In genomic region chr1:231418741-231419107, GRCh38 we compare ENCODE assay signal across 12 cellular contexts. TPM values are rescaled to one million over a fixed set of nuclear protein-coding genes. Genes with fewer than 3 reads are reported as not detected.
DNase-seq lines count a peak whose midpoint lies in the region; ATAC-seq, FAIRE-seq and TF ChIP-seq lines count a peak whose summit lies in the region.
"Had no signal": no experiment of that assay in that cellular context is flagged by ENCODE, and none has a peak within 500 bp of the region (broad histone marks: within the 10 kb centered on the region; RNA-seq: fewer than 3 reads in every experiment).

No MANE protein-coding gene starts in this region.

- WGBS in HepG2 (ENCODE audit: low lambda C conversion rate): 5% methylated on average over 4 of the region's 4 CpGs
- 39% methylated on average over 4 of the region's 4 CpGs for WGBS in suprapubic skin

- no peak for ATAC-seq in activated naive CD8-positive, alpha-beta T cell treated with anti-CD3 and anti-CD28 coated beads, Interleukin-2, amount 10 ng/mL, durations not matched to agents 7 days and 5 days (ENCODE audit: low read depth)
- ATAC-seq in HepG2: no peak
- ATAC-seq in HG03342 (IDR thresholded peaks at IDR 0.05; ENCODE audit: unreplicated experiment): no peak
- no peak for ATAC-seq in left colon

- peak overlapping the region; percentile 87 for H3K9ac ChIP-seq in HepG2 (ENCODE audit: insufficient read depth, low read depth, low read length)

- no peaks in the 10 kb centered on the region for H3K9me3 Mint-ChIP-seq in activated CD4-positive, alpha-beta T cell treated with anti-CD3 and anti-CD28 coated beads, Interleukin-2, amount 10 ng/mL, durations not matched to agents 7 days and 5 days
- no peaks in the 10 kb centered on the region for H3K9me3 Mint-ChIP-seq in activated naive CD8-positive, alpha-beta T cell treated with anti-CD3 and anti-CD28 coated beads, Interleukin-2, amount 10 ng/mL, durations not matched to agents 7 days and 5 days

- H3K4me1 ChIP-seq in HepG2 (ENCODE audit: insufficient read depth, low read length) (peaks cover 37% of the 10 kb centered on the region), suprapubic skin (peaks cover 60% of the 10 kb centered on the region)

- peak overlapping the region; percentile 82 for H3K4me3 Mint-ChIP-seq in activated CD4-positive, alpha-beta T cell treated with anti-CD3 and anti-CD28 coated beads, Interleukin-2, amount 10 ng/mL, durations not matched to agents 7 days and 5 days
- H3K4me3 Mint-ChIP-seq in activated naive CD8-positive, alpha-beta T cell treated with anti-CD3 and anti-CD28 coated beads, Interleukin-2, amount 10 ng/mL, durations not matched to agents 7 days and 5 days: peak overlapping the region; percentile 93

- peaks cover 47% of the 10 kb centered on the region for H3K36me3 Mint-ChIP-seq in activated CD4-positive, alpha-beta T cell treated with anti-CD3 and anti-CD28 coated beads, Interleukin-2, amount 10 ng/mL, durations not matched to agents 7 days and 5 days (ENCODE audit: low read depth)
- H3K36me3 Mint-ChIP-seq in activated naive CD8-positive, alpha-beta T cell treated with anti-CD3 and anti-CD28 coated beads, Interleukin-2, amount 10 ng/mL, durations not matched to agents 7 days and 5 days: peaks cover 42% of the 10 kb centered on the region

- CTCF ChIA-PET in activated CD4-positive, alpha-beta T cell treated with anti-CD3 and anti-CD28 coated beads, Interleukin-2, amount 10 ng/mL, durations not matched to agents 7 days and 5 days (lab: Charles Lee): no interaction called here
- CTCF ChIA-PET in HepG2 (lab: Yijun Ruan, JAX; ENCODE audit: low intra/inter-chr PET ratio, low total read pairs): no interaction called here

- no peaks in the 10 kb centered on the region; a peak in 1 of 5 replicates for H3K27me3 ChIP-seq in HepG2 (ENCODE audit: control insufficient read depth in 1 of 2, insufficient read depth in 2 of 2, low read length in 2 of 2)
- no peaks in the 10 kb centered on the region for H3K27me3 ChIP-seq in suprapubic skin
- H3K27me3 ChIP-seq: SJSA1 had no signal

- POLR2A ChIA-PET in activated CD4-positive, alpha-beta T cell treated with anti-CD3 and anti-CD28 coated beads, Interleukin-2, amount 10 ng/mL, durations not matched to agents 7 days and 5 days (lab: Charles Lee): interaction anchor here (0.6 kb wide), 1 partner anchor 44 kb away, joined by 3 read pairs; no protein-coding TSS in a partner anchor
- POLR2A ChIA-PET in activated naive CD8-positive, alpha-beta T cell treated with anti-CD3 and anti-CD28 coated beads, Interleukin-2, amount 10 ng/mL, durations not matched to agents 7 days and 5 days (lab: Charles Lee): no interaction called here
- POLR2A ChIA-PET in HepG2 (lab: Yijun Ruan, JAX): interaction anchor here (0.6 to 1.0 kb wide), 2 partner anchors 21 to 516 kb away, joined by 3 to 4 read pairs; no protein-coding TSS in a partner anchor

- TF ChIP-seq RAD21 in HepG2 (CRISPR knock-in tag; IDR thresholded peaks at IDR 0.05): no peak

- H3K36me3 ChIP-seq in HepG2 (replicated peaks in 1 of 2; ENCODE audit: control insufficient read depth in 1 of 2, insufficient read depth in 2 of 2, low read length in 2 of 2) (peaks cover 0 to 13% of the 10 kb centered on the region in 2 experiments; a peak in 2 of 5 replicates), suprapubic skin (no peaks in the 10 kb centered on the region)

- H3K9me3 ChIP-seq in HepG2 (ENCODE audit: low read length) (no peaks in the 10 kb centered on the region), suprapubic skin (no peaks in the 10 kb centered on the region)
- H3K9me3 ChIP-seq: SJSA1 had no signal

- BruUV-seq in HepG2 (replicated peaks; lab: Mats Ljungman, UMichigan): no TSS peak

- H2AFZ ChIP-seq in HepG2 (ENCODE audit: low read length): no peak overlapping the region

- in situ Hi-C loops in HepG2 (cut with HindIII; ENCODE audit: extremely low pct_ligation_motif_present, low pct_unique_long_range_greater_than_20kb): no loop called here

- FAIRE-seq in HepG2 (lab: Jason Lieb, UNC): no peak
- FAIRE-seq: colon, small intestine had no signal

- no peak for TF ChIP-seq EP300 in HepG2 (IDR thresholded peaks at IDR 0.05; ENCODE audit: low read depth in 2 of 2, low read length in 2 of 2)
- TF ChIP-seq EP300 in HepG2 (CRISPR knock-in tag; IDR thresholded peaks at IDR 0.05; ENCODE audit: borderline replicate concordance): no peak
- no peak for TF ChIP-seq EP300 in suprapubic skin (IDR thresholded peaks at IDR 0.05)

- H3K27ac ChIP-seq in HepG2 (ENCODE audit: extremely low read length, insufficient read depth, low read length): no peak overlapping the region
- H3K27ac ChIP-seq in suprapubic skin: no peak overlapping the region
- H3K27ac ChIP-seq: C4-2B, SJSA1 had no signal

- peaks cover 53% of the 10 kb centered on the region for H3K4me1 Mint-ChIP-seq in activated CD4-positive, alpha-beta T cell treated with anti-CD3 and anti-CD28 coated beads, Interleukin-2, amount 10 ng/mL, durations not matched to agents 7 days and 5 days
- peaks cover 51% of the 10 kb centered on the region for H3K4me1 Mint-ChIP-seq in activated naive CD8-positive, alpha-beta T cell treated with anti-CD3 and anti-CD28 coated beads, Interleukin-2, amount 10 ng/mL, durations not matched to agents 7 days and 5 days

- H3K79me2 ChIP-seq in HepG2 (ENCODE audit: insufficient read depth, low read length): peaks cover 80% of the 10 kb centered on the region

- H3K4me3 ChIP-seq in HepG2 (replicated peaks in 1 of 3; ENCODE audit: insufficient read depth in 1 of 3, low read depth in 2 of 3, low read length in 3 of 3) (peak overlapping the region; percentile 80 to 100 (median 99)), suprapubic skin (peak overlapping the region; percentile 84)

- no peak overlapping the region for H3K27ac Mint-ChIP-seq in activated CD4-positive, alpha-beta T cell treated with anti-CD3 and anti-CD28 coated beads, Interleukin-2, amount 10 ng/mL, durations not matched to agents 7 days and 5 days
- H3K27ac Mint-ChIP-seq in activated naive CD8-positive, alpha-beta T cell treated with anti-CD3 and anti-CD28 coated beads, Interleukin-2, amount 10 ng/mL, durations not matched to agents 7 days and 5 days: no peak overlapping the region

- TF ChIP-seq POLR2A in HepG2 (IDR thresholded peaks at IDR 0.05; ENCODE audit: insufficient read depth in 1 of 2, low read depth in 2 of 2, low read length in 2 of 2): no peak
- TF ChIP-seq POLR2A in suprapubic skin (IDR thresholded peaks at IDR 0.05): no peak

- H3K4me2 ChIP-seq in HepG2 (ENCODE audit: low read depth, low read length): peak overlapping the region; percentile 86

- TF ChIP-seq CTCF in HepG2 (CRISPR knock-in tag; IDR thresholded peaks at IDR 0.05) (no peak), suprapubic skin (IDR thresholded peaks at IDR 0.05) (no peak)

- intact Hi-C loops in HepG2 (cut with micrococcal nuclease; ENCODE audit: unreplicated experiment) (loop anchor here (5.0 kb wide), 1 partner anchor 36 kb away; no protein-coding TSS in a partner anchor), left colon (cut with DNase I, micrococcal nuclease) (no loop called here)

- H3K27me3 Mint-ChIP-seq in activated CD4-positive, alpha-beta T cell treated with anti-CD3 and anti-CD28 coated beads, Interleukin-2, amount 10 ng/mL, durations not matched to agents 7 days and 5 days: no peaks in the 10 kb centered on the region
- peaks cover 3% of the 10 kb centered on the region for H3K27me3 Mint-ChIP-seq in activated naive CD8-positive, alpha-beta T cell treated with anti-CD3 and anti-CD28 coated beads, Interleukin-2, amount 10 ng/mL, durations not matched to agents 7 days and 5 days

- no peak for DNase-seq in activated CD4-positive, alpha-beta T cell treated with anti-CD3 and anti-CD28 coated beads, Interleukin-2, amount 10 ng/mL, durations not matched to agents 7 days and 5 days
- no peak for DNase-seq in activated CD4-positive, alpha-beta T cell treated with anti-CD3 and anti-CD28 coated beads for 4 hours
- DNase-seq in activated naive CD8-positive, alpha-beta T cell treated with anti-CD3 and anti-CD28 coated beads, Interleukin-2, amount 10 ng/mL, durations not matched to agents 7 days and 5 days: no peak
- DNase-seq in HepG2 (ENCODE audit: low spot score) (no peak), suprapubic skin (ENCODE audit: low spot score in 2 of 2) (no peak), glomerular visceral epithelial cell (ENCODE audit: extremely low spot score) (no peak), left colon (no peak)

- H4K20me1 ChIP-seq in HepG2 (ENCODE audit: insufficient read depth, low read length): peaks cover 74% of the 10 kb centered on the region

TF ChIP-seq in HepG2, 621 proteins besides CTCF, POLR2A, EP300 and RAD21 (continues in another document):
- TF ChIP-seq ZNF121 (CRISPR knock-in tag; IDR thresholded peaks at IDR 0.05): peak; percentile 34; the same call in 1 of the 2 replicates

RNA-seq across cellular contexts. Expression of gene EGLN1, which starts 3.4 kb away (rescaled TPM):
- total RNA-seq in activated CD4-positive, alpha-beta T cell treated with anti-CD3 and anti-CD28 coated beads, Interleukin-2, amount 10 ng/mL, durations not matched to agents 7 days and 5 days: 10 to 100 TPM; 29.3 to 39.7 TPM
- 10 to 100 TPM; 34.9 to 39.8 TPM for total RNA-seq in activated naive CD8-positive, alpha-beta T cell treated with anti-CD3 and anti-CD28 coated beads, Interleukin-2, amount 10 ng/mL, durations not matched to agents 7 days and 5 days
- total RNA-seq in HepG2 (2016; rRNA removed; fragmentation: Illumina TruSeq; extraction: Trizol): 34.4 and 38.2 TPM in 2 replicates
- total RNA-seq in HepG2 (2016; cell fraction: cytosol; rRNA removed; fragmentation: Illumina TruSeq; extraction: Trizol; ENCODE audit: low read depth): 5.4 and 8.9 TPM in 2 replicates
- total RNA-seq in HepG2 (2016; cell fraction: insoluble cytoplasmic fraction; rRNA removed; fragmentation: Illumina TruSeq; extraction: Trizol): 35.4 and 39.1 TPM in 2 replicates
- 24.6 TPM in 2 replicates for total RNA-seq in HepG2 (2016; cell fraction: membrane; rRNA removed; fragmentation: Illumina TruSeq; extraction: Trizol)
- 18.5 and 19.0 TPM in 2 replicates for total RNA-seq in HepG2 (2016; cell fraction: nucleus; rRNA removed; fragmentation: Illumina TruSeq; extraction: Trizol)
- 34.0 and 44.1 TPM in 2 replicates for polyA plus RNA-seq in HepG2 (2011; rRNA removed)
- polyA plus RNA-seq in HepG2 (2011; cell fraction: cytosol; rRNA removed): 14.2 and 22.5 TPM in 2 replicates
- polyA plus RNA-seq in HepG2 (2011; cell fraction: nucleus; rRNA removed): 10.6 and 13.2 TPM in 2 replicates
- polyA plus RNA-seq in HepG2 (2012): 42.4 and 51.8 TPM in 2 replicates
- polyA plus RNA-seq in HepG2 (2016; cell fraction: cytosol; fragmentation: Illumina TruSeq; extraction: Trizol; ENCODE audit: low read depth): 3.9 and 5.0 TPM in 2 replicates
- 29.2 and 31.8 TPM in 2 replicates for polyA plus RNA-seq in HepG2 (2016; cell fraction: insoluble cytoplasmic fraction; fragmentation: Illumina TruSeq; extraction: Trizol; ENCODE audit: low read depth)
- 12.2 and 13.6 TPM in 2 replicates for polyA plus RNA-seq in HepG2 (2016; cell fraction: membrane; fragmentation: Illumina TruSeq; extraction: Trizol; ENCODE audit: low read depth)
- 14.1 and 15.7 TPM in 2 replicates for polyA plus RNA-seq in HepG2 (2016; cell fraction: nucleus; fragmentation: Illumina TruSeq; extraction: Trizol; ENCODE audit: insufficient read depth, low read depth)
- 10.6 and 21.6 TPM in 2 replicates for polyA minus RNA-seq in HepG2 (2011; rRNA and poly(A)+ RNA removed; ENCODE audit: low replicate concordance)
- polyA minus RNA-seq in HepG2 (2011; cell fraction: cytosol; rRNA and poly(A)+ RNA removed): 37.5 and 53.9 TPM in 2 replicates
- 54.3 and 59.9 TPM in 2 replicates for polyA minus RNA-seq in HepG2 (2011; cell fraction: nucleus; rRNA and poly(A)+ RNA removed)
- 10 to 100 TPM; 33.8 to 44.5 (median 39.4) TPM for total RNA-seq in suprapubic skin
- total RNA-seq in left colon: 10 to 100 TPM; 40.6 to 63.1 TPM
